ENCODE assay signal across 1 cellular context in the genomic region with DNA sequence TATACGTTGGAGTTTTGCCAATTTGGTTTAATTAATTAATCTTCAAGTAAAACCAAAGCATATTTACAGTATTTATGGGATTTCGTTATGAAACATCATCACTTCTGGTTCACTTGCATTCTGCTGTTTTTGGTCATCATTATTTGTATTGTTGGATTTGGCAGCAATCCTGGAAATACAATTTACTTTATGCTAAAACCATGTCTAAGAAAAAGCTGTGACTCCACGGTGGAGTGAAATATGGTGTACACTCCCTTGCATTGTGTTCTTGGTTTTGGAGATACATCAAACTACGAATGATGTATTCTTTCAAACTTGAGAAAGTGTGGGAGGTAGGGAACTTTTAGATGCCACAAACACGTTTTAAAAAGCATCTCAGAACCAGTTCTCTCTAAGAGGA.
TF ChIP-seq lines count a peak whose summit lies in the region.

No MANE protein-coding gene starts in this region.

TF ChIP-seq in SK-N-SH, 30 proteins besides CTCF, POLR2A, EP300 and RAD21 (continued from another document):
- TF ChIP-seq, protein P1, sequence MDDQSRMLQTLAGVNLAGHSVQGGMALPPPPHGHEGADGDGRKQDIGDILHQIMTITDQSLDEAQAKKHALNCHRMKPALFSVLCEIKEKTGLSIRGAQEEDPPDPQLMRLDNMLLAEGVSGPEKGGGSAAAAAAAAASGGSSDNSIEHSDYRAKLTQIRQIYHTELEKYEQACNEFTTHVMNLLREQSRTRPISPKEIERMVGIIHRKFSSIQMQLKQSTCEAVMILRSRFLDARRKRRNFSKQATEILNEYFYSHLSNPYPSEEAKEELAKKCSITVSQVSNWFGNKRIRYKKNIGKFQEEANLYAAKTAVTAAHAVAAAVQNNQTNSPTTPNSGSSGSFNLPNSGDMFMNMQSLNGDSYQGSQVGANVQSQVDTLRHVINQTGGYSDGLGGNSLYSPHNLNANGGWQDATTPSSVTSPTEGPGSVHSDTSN (IDR thresholded peaks at IDR 0.05): no peak
- no peak for TF ChIP-seq RXRA (IDR thresholded peaks at IDR 0.05; ENCODE audit: borderline replicate concordance, low read depth)
